19 cellular contexts compared by ENCODE assay signal in the genomic region with DNA sequence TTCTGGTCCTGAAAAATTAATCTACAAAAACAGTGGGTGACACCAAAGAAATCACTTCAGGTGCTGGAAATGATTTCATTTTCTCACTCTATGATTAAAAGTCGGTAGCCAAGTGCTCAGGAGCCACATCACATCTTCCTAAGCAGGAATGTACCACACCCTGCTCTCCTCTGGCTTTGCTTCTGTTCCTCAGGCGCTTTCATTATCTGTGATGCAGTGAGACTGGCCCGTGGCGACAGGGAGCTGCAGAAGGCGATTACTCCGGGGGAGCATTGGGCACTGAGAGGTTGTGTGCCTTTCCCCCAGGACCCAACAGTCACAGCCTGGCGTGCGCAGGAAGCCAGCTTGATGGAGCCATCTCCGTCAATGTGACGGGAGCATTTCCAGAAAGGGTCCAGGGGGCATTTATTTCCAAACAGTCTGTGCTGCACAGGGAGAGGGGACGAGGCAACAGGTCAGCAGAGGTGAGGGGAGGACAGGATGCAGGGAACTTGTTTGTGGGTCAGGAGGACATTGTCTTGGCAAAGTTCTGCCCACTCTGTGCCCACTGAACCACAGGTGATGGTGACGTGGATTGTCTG. TPM values are rescaled to one million over a fixed set of nuclear protein-coding genes. Genes with fewer than 3 reads are reported as not detected.
DNase-seq lines count a peak whose midpoint lies in the region; ATAC-seq and TF ChIP-seq lines count a peak whose summit lies in the region.
"Had no signal": no experiment of that assay in that cellular context is flagged by ENCODE, and none has a peak within 500 bp of the region (broad histone marks: within the 10 kb centered on the region; RNA-seq: fewer than 3 reads in every experiment).

No MANE protein-coding gene starts in this region.

- H3K27ac ChIP-seq in RWPE1, result no peak overlapping the region
- H3K27ac ChIP-seq: left lung, testis had no signal

- peak overlapping the region; percentile 48 for H3K27ac Mint-ChIP-seq in activated T-cell treated with anti-CD3 and anti-CD28 coated beads, Interleukin-2, amount 50 U/mL, for 24 hours
- peak overlapping the region; percentile 17 for H3K27ac Mint-ChIP-seq in activated T-helper 2 cell treated with anti-CD3 and anti-CD28 coated beads, Interferon-gamma antibody, Interleukin-2, Interleukin-4, amounts not matched to agents 10 μg/mL and 5 μg/mL and 100 μg/mL, durations not matched to agents 14 hours and 24 hours and 36 hours
- peak overlapping the region; percentile 100 for H3K27ac Mint-ChIP-seq in natural killer cell

- intact Hi-C loops in activated T-helper 2 cell treated with anti-CD3 and anti-CD28 coated beads, Interferon-gamma antibody, Interleukin-2, Interleukin-4, amounts not matched to agents 10 μg/mL and 5 μg/mL and 100 μg/mL, durations not matched to agents 14 hours and 24 hours and 36 hours (cut with micrococcal nuclease), result no loop called here
- intact Hi-C loops in natural killer cell (cut with micrococcal nuclease), result loop anchor here (2.0 kb wide), 1 partner anchor 13 kb away; no protein-coding TSS in a partner anchor

- no peak overlapping the region for H3K4me3 Mint-ChIP-seq in activated T-cell treated with anti-CD3 and anti-CD28 coated beads, Interleukin-2, amount 50 U/mL, for 24 hours
- H3K4me3 Mint-ChIP-seq in activated T-helper 2 cell treated with anti-CD3 and anti-CD28 coated beads, Interferon-gamma antibody, Interleukin-2, Interleukin-4, amounts not matched to agents 10 μg/mL and 5 μg/mL and 100 μg/mL, durations not matched to agents 14 hours and 24 hours and 36 hours (ENCODE audit: low read depth), result no peak overlapping the region
- H3K4me3 Mint-ChIP-seq in natural killer cell, result no peak overlapping the region

- no peak for DNase-seq in activated T-cell treated with anti-CD3 and anti-CD28 coated beads, Interleukin-2, amount 50 U/mL, for 24 hours
- DNase-seq in activated T-cell treated with anti-CD3 and anti-CD28 coated beads, Interleukin-2, amount 50 U/mL, for 1 hour, result no peak
- peak; percentile 39 for DNase-seq in ELF-1 (ENCODE audit: low read depth, low spot score)
- DNase-seq in activated T-helper 2 cell treated with anti-CD3 and anti-CD28 coated beads, Interferon-gamma antibody, Interleukin-2, Interleukin-4, amounts not matched to agents 10 μg/mL and 5 μg/mL and 100 μg/mL, durations not matched to agents 14 hours and 24 hours and 36 hours (ENCODE audit: low spot score), result no peak
- no peak for DNase-seq in natural killer cell
- no peak for DNase-seq in RWPE1 (ENCODE audit: low spot score)
- DNase-seq in NCI-H1436 treated with DMSO at 0.1 percent for 48 hours (lab: John Stamatoyannopoulos, UW), result no peak
- DNase-seq: cerebellar nuclear complex; effector CD4-positive, alpha-beta T cell; left lung; MG63; NCI-H1694; NCI-H748 treated with DMSO at 0.1 percent for 48 hours; occipital lobe; PC-3; retina; testis had no signal

- CTCF ChIA-PET in RWPE1 (lab: Yijun Ruan, JAX), result no interaction called here

- H3K27me3 Mint-ChIP-seq in activated T-cell treated with anti-CD3 and anti-CD28 coated beads, Interleukin-2, amount 50 U/mL, for 24 hours, result no peaks in the 10 kb centered on the region
- no peaks in the 10 kb centered on the region for H3K27me3 Mint-ChIP-seq in activated T-helper 2 cell treated with anti-CD3 and anti-CD28 coated beads, Interferon-gamma antibody, Interleukin-2, Interleukin-4, amounts not matched to agents 10 μg/mL and 5 μg/mL and 100 μg/mL, durations not matched to agents 14 hours and 24 hours and 36 hours (ENCODE audit: low read depth)
- H3K27me3 Mint-ChIP-seq in natural killer cell (ENCODE audit: low read depth in 2 of 2), result peaks cover 7 to 10% of the 10 kb centered on the region in 2 donors

- H3K9me3 Mint-ChIP-seq in activated T-cell treated with anti-CD3 and anti-CD28 coated beads, Interleukin-2, amount 50 U/mL, for 24 hours, result no peaks in the 10 kb centered on the region
- H3K9me3 Mint-ChIP-seq in activated T-helper 2 cell treated with anti-CD3 and anti-CD28 coated beads, Interferon-gamma antibody, Interleukin-2, Interleukin-4, amounts not matched to agents 10 μg/mL and 5 μg/mL and 100 μg/mL, durations not matched to agents 14 hours and 24 hours and 36 hours, result no peaks in the 10 kb centered on the region
- H3K9me3 Mint-ChIP-seq in natural killer cell, result no peaks in the 10 kb centered on the region

- peaks cover 96% of the 10 kb centered on the region for H3K4me1 Mint-ChIP-seq in activated T-cell treated with anti-CD3 and anti-CD28 coated beads, Interleukin-2, amount 50 U/mL, for 24 hours (ENCODE audit: low read depth)
- peaks cover 66% of the 10 kb centered on the region for H3K4me1 Mint-ChIP-seq in activated T-helper 2 cell treated with anti-CD3 and anti-CD28 coated beads, Interferon-gamma antibody, Interleukin-2, Interleukin-4, amounts not matched to agents 10 μg/mL and 5 μg/mL and 100 μg/mL, durations not matched to agents 14 hours and 24 hours and 36 hours (ENCODE audit: low read depth)
- H3K4me1 Mint-ChIP-seq in natural killer cell, result peaks cover 57 to 64% of the 10 kb centered on the region in 2 donors

- POLR2A ChIA-PET in RWPE1 (lab: Yijun Ruan, JAX; ENCODE audit: low non-redundant PET), result no interaction called here

- ATAC-seq in natural killer cell, result no peak
- no peak for ATAC-seq in HG03039 (IDR thresholded peaks at IDR 0.05; ENCODE audit: unreplicated experiment)
- ATAC-seq: left lung, PC-3 had no signal

- TF ChIP-seq CTCF in natural killer cell (IDR thresholded peaks at IDR 0.05), result no peak
- no peak for TF ChIP-seq CTCF in RWPE1 (conservative IDR thresholded peaks at IDR 0.05; ENCODE audit: low read depth)

- H3K36me3 Mint-ChIP-seq in activated T-cell treated with anti-CD3 and anti-CD28 coated beads, Interleukin-2, amount 50 U/mL, for 24 hours (ENCODE audit: low read depth), result no peaks in the 10 kb centered on the region
- no peaks in the 10 kb centered on the region for H3K36me3 Mint-ChIP-seq in activated T-helper 2 cell treated with anti-CD3 and anti-CD28 coated beads, Interferon-gamma antibody, Interleukin-2, Interleukin-4, amounts not matched to agents 10 μg/mL and 5 μg/mL and 100 μg/mL, durations not matched to agents 14 hours and 24 hours and 36 hours (ENCODE audit: low read depth)
- H3K36me3 Mint-ChIP-seq in natural killer cell, result no peaks in the 10 kb centered on the region

RNA-seq across cellular contexts. Expression of a gene that starts 5.6 kb away (rescaled TPM):
- total RNA-seq in activated T-helper 2 cell treated with anti-CD3 and anti-CD28 coated beads, Interferon-gamma antibody, Interleukin-2, Interleukin-4, amounts not matched to agents 10 μg/mL and 5 μg/mL and 100 μg/mL, durations not matched to agents 14 hours and 24 hours and 36 hours, result 3.0 and 3.3 TPM in 2 replicates
- 10 to 100 TPM; 24.8 to 42.0 (median 40.2) TPM for total RNA-seq in natural killer cell
- total RNA-seq: PC-3, SK-MEL-5 had no signal

Comparison
In these comparisons a context has a peak if more than half of its experiments do, and no peak if none do; other contexts are left out.
1. H3K27ac Mint-ChIP-seq: peak in every context shown above with its lines; median percentile 100 in natural killer cell; 48 in activated T-cell treated with anti-CD3 and anti-CD28 coated beads, Interleukin-2, amount 50 U/mL, for 24 hours; 17 in activated T-helper 2 cell treated with anti-CD3 and anti-CD28 coated beads, Interferon-gamma antibody, Interleukin-2, Interleukin-4, amounts not matched to agents 10 μg/mL and 5 μg/mL and 100 μg/mL, durations not matched to agents 14 hours and 24 hours and 36 hours.